Comparison of ENCODE assay signal across 15 cellular contexts in the genomic region with DNA sequence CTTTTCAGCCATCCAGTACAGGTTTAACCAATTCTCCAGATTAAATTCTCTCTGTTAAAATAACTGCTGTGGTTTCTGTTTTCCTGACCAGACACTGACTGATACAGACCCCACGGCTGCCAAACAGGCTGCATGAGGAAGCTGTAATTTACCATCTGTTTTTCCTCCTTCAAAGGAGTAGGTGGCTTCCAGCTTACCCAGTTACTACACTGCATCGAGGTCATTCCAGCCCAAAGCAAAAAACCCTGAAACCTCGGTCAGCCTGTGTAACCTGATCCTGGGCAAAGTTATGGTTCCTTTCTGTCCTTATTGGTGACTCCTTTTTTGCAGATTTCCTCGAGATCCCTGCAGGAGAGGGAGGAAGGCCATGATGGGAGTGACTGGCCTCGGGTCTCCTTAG. TPM values are rescaled to one million over a fixed set of nuclear protein-coding genes. Genes with fewer than 3 reads are reported as not detected.
DNase-seq lines count a peak whose midpoint lies in the region; TF ChIP-seq lines count a peak whose summit lies in the region.
"Had no signal": no experiment of that assay in that cellular context is flagged by ENCODE, and none has a peak within 500 bp of the region (broad histone marks: within the 10 kb centered on the region; RNA-seq: fewer than 3 reads in every experiment).

No MANE protein-coding gene starts in this region.

- no peaks in the 10 kb centered on the region for H3K79me2 ChIP-seq in smooth muscle cell (ENCODE audit: low read depth)

- peak overlapping the region; percentile 29 to 47 for H3K27ac ChIP-seq in esophagus (ENCODE audit: low read depth in 2 of 2, low read length in 1 of 2)
- no peak overlapping the region for H3K27ac ChIP-seq in smooth muscle cell (ENCODE audit: low read depth)
- H3K27ac ChIP-seq: esophagus muscularis mucosa, neutrophil had no signal

- no peaks in the 10 kb centered on the region for H3K9me3 ChIP-seq in esophagus (ENCODE audit: control insufficient read depth in 2 of 2, insufficient read depth in 1 of 2, low read depth in 1 of 2, low read length in 1 of 2)
- no peaks in the 10 kb centered on the region for H3K9me3 ChIP-seq in smooth muscle cell (replicated peaks; ENCODE audit: low read depth)
- no peaks in the 10 kb centered on the region for H3K9me3 ChIP-seq in BE2C
- H3K9me3 ChIP-seq: esophagus muscularis mucosa, neutrophil had no signal

- no peaks in the 10 kb centered on the region for H3K36me3 ChIP-seq in esophagus (ENCODE audit: control insufficient read depth in 2 of 2, insufficient read depth in 2 of 2, low read length in 1 of 2)
- H3K36me3 ChIP-seq in smooth muscle cell (ENCODE audit: low read depth) = no peaks in the 10 kb centered on the region
- H3K36me3 ChIP-seq in BE2C = no peaks in the 10 kb centered on the region
- H3K36me3 ChIP-seq: esophagus muscularis mucosa, neutrophil had no signal

- no peak overlapping the region for H3K4me3 ChIP-seq in esophagus (ENCODE audit: low read depth in 1 of 2, low read length in 2 of 2)
- H3K4me3 ChIP-seq in smooth muscle cell = no peak overlapping the region
- H3K4me3 ChIP-seq in BE2C (ENCODE audit: low read depth, low read length) = no peak overlapping the region
- H3K4me3 ChIP-seq: esophagus muscularis mucosa had no signal

- H3K4me1 ChIP-seq in esophagus (ENCODE audit: control insufficient read depth in 2 of 2, insufficient read depth in 2 of 2, low read length in 1 of 2) = peaks cover 0 to 11% of the 10 kb centered on the region in 2 donors
- H3K4me1 ChIP-seq in smooth muscle cell (ENCODE audit: low read depth) = peaks cover 3% of the 10 kb centered on the region
- H3K4me1 ChIP-seq in BE2C = no peaks in the 10 kb centered on the region

- peak; percentile 34 to 60 for DNase-seq in NCI-H524 (lab: John Stamatoyannopoulos, UW)
- DNase-seq in NCI-H524 treated with DMSO at 0.1 percent for 48 hours (lab: John Stamatoyannopoulos, UW) = no peak
- DNase-seq in NCI-H69 (lab: John Stamatoyannopoulos, UW) = peak; percentile 91
- DNase-seq in smooth muscle cell (lab: John Stamatoyannopoulos, UW; ENCODE audit: unreplicated experiment) = no peak
- DNase-seq in superior temporal gyrus (ENCODE audit: extremely low spot score) = no peak
- DNase-seq in BE2C = no peak
- DNase-seq in activated CD4-positive, alpha-beta T cell treated with anti-CD3 and anti-CD28 coated beads, Interleukin-2, amount 50 U/mL, for 1 hour = no peak
- DNase-seq: activated T-cell treated with anti-CD3 and anti-CD28 coated beads for 4 hours; kidney glomerular epithelial cell; stimulated activated naive CD8-positive, alpha-beta T cell treated with anti-CD3 and anti-CD28 coated beads, Interleukin-15, amount 100 ng/mL, for 72 hours had no signal

- WGBS in esophagus, 2 donors = 30 to 31% methylated on average over 5 of the region's 5 CpGs
- 23% methylated on average over 5 of the region's 5 CpGs for WGBS in smooth muscle cell (ENCODE audit: low lambda C conversion rate)

- peak overlapping the region; percentile 29 for H3K4me2 ChIP-seq in smooth muscle cell

- TF ChIP-seq CTCF in smooth muscle cell (IDR thresholded peaks at IDR 0.05; ENCODE audit: borderline replicate concordance, insufficient read depth, poor library complexity, severe bottlenecking) = no peak
- TF ChIP-seq CTCF in BE2C (IDR thresholded peaks at IDR 0.05; ENCODE audit: low read depth, low read length) = no peak

- H4K20me1 ChIP-seq in smooth muscle cell (ENCODE audit: low read depth) = no peaks in the 10 kb centered on the region

- no peak overlapping the region for H3K9ac ChIP-seq in smooth muscle cell (ENCODE audit: low read depth)

- H3K27me3 ChIP-seq in esophagus (ENCODE audit: control insufficient read depth in 1 of 2, insufficient read depth in 2 of 2, low read length in 2 of 2) (no peaks in the 10 kb centered on the region), smooth muscle cell (ENCODE audit: low read depth) (peaks cover 17% of the 10 kb centered on the region), BE2C (no peaks in the 10 kb centered on the region)

- no peaks in the 10 kb centered on the region for H3F3A ChIP-seq in smooth muscle cell (ENCODE audit: low read depth)

- H2AFZ ChIP-seq in smooth muscle cell (ENCODE audit: low read depth) = no peak overlapping the region

RNA-seq across cellular contexts. Expression of a gene that starts 27.9 kb away (rescaled TPM):
- polyA plus RNA-seq in esophagus (under 1 TPM; 0.49 to 0.60 TPM), smooth muscle cell (36.2 and 60.2 TPM in 2 replicates)
- 19.8 and 27.7 TPM in 2 replicates for total RNA-seq in smooth muscle cell
- 0.28 TPM for polyA plus RNA-seq in BE2C (2012; ENCODE audit: insufficient read depth, insufficient read length, low read depth)
- total RNA-seq: A673; T-helper 2 cell treated with Interferon-gamma antibody and Interleukin-4, amounts not matched to agents 100 ng/mL and 5 ng/mL, for 36 hours had no signal

Comparison
In these comparisons a context has a peak if more than half of its experiments do, and no peak if none do; other contexts are left out.
1. DNase-seq: peak in NCI-H524 (2 of 2) and NCI-H69 (single experiment); none in NCI-H524 treated with DMSO at 0.1 percent for 48 hours (single experiment), smooth muscle cell (single experiment), superior temporal gyrus (single experiment), BE2C (single experiment) and activated CD4-positive, alpha-beta T cell treated with anti-CD3 and anti-CD28 coated beads, Interleukin-2, amount 50 U/mL, for 1 hour (single experiment).
2. RNA of a gene that starts 27.9 kb away (polyA plus RNA-seq): 36.2 to 60.2 TPM in smooth muscle cell; 0.49 to 0.60 TPM in esophagus; every median in the first group is over 10 times any median in the second.